Comparison of ENCODE assay signal across 8 cellular contexts in genomic region chr2:128232965-128233789, GRCh38.
DNase-seq lines count a peak whose midpoint lies in the region; ATAC-seq lines count a peak whose summit lies in the region.

No MANE protein-coding gene starts in this region.

- H3K9me3 ChIP-seq in CD8-positive, alpha-beta memory T cell (ENCODE audit: low read length) = no peaks in the 10 kb centered on the region
- no peaks in the 10 kb centered on the region for H3K9me3 ChIP-seq in NT2/D1 (ENCODE audit: insufficient read depth, low read length)

- DNase-seq in CD8-positive, alpha-beta memory T cell = peak; percentile 68 to 84 (median 70)
- DNase-seq in HK-2 (ENCODE audit: unreplicated experiment) (peak; percentile 81), NT2/D1 (ENCODE audit: low read depth, low spot score) (peak; percentile 77), activated T-cell treated with anti-CD3 and anti-CD28 coated beads for 1 hour (ENCODE audit: low read depth) (peak; percentile 80), epidermal melanocyte (ENCODE audit: insufficient read length, low spot score) (peak; percentile 89), midbrain (lab: John Stamatoyannopoulos, UW) (peak; percentile 88)
- DNase-seq in stimulated activated CD8-positive, alpha-beta memory T cell treated with anti-CD3 and anti-CD28 coated beads, Interleukin-15, amount 100 ng/mL, for 4 hours (ENCODE audit: low read depth in 2 of 2) = peak; percentile 64 to 66

- peaks cover under 1 to 8% of the 10 kb centered on the region in 2 donors for H3K27me3 Mint-ChIP-seq in CD8-positive, alpha-beta memory T cell

- H3K4me1 ChIP-seq in CD8-positive, alpha-beta memory T cell (ENCODE audit: insufficient read depth, low read length) = no peaks in the 10 kb centered on the region
- peaks cover 5% of the 10 kb centered on the region for H3K4me1 ChIP-seq in NT2/D1 (ENCODE audit: insufficient read depth, insufficient read length)

- peak overlapping the region; percentile 77 to 93 (median 88) for H3K4me3 Mint-ChIP-seq in CD8-positive, alpha-beta memory T cell

- peak overlapping the region in 3 of 8 donors; percentile 63 to 80 (median 78) for H3K27ac Mint-ChIP-seq in CD8-positive, alpha-beta memory T cell

- H3K27ac ChIP-seq in CD8-positive, alpha-beta memory T cell (ENCODE audit: low read depth, low read length) = no peak overlapping the region

- H3K4me3 ChIP-seq in CD8-positive, alpha-beta memory T cell (ENCODE audit: low read length) = peak overlapping the region; percentile 73
- H3K4me3 ChIP-seq in NT2/D1 (ENCODE audit: insufficient read length, low read depth) = peak overlapping the region; percentile 81

- CTCF ChIA-PET in CD8-positive, alpha-beta memory T cell (lab: Charles Lee) = interaction anchor here (1.1 kb wide), 2 partner anchors 38 to 84 kb away, joined by 3 read pairs; no protein-coding TSS in a partner anchor

- no peaks in the 10 kb centered on the region for H3K27me3 ChIP-seq in CD8-positive, alpha-beta memory T cell (ENCODE audit: insufficient read depth, low read length, poor library complexity, severe bottlenecking)
- peaks cover 37% of the 10 kb centered on the region for H3K27me3 ChIP-seq in NT2/D1 (ENCODE audit: insufficient read depth, insufficient read length)

- peaks cover 4 to 8% (median 6%) of the 10 kb centered on the region in 3 donors for H3K4me1 Mint-ChIP-seq in CD8-positive, alpha-beta memory T cell

- POLR2A ChIA-PET in CD8-positive, alpha-beta memory T cell (lab: Charles Lee) = no interaction called here

- no peaks in the 10 kb centered on the region for H3K36me3 Mint-ChIP-seq in CD8-positive, alpha-beta memory T cell

- H3K9me3 Mint-ChIP-seq in CD8-positive, alpha-beta memory T cell = no peaks in the 10 kb centered on the region

- peak overlapping the region; percentile 84 for H3K9ac ChIP-seq in NT2/D1 (ENCODE audit: insufficient read length, low read depth)

- peak; percentile 99 for ATAC-seq in GM19463 (IDR thresholded peaks at IDR 0.05; ENCODE audit: unreplicated experiment)

- H3K36me3 ChIP-seq in CD8-positive, alpha-beta memory T cell (ENCODE audit: insufficient read depth, low read length) = no peaks in the 10 kb centered on the region
- no peaks in the 10 kb centered on the region for H3K36me3 ChIP-seq in NT2/D1 (ENCODE audit: insufficient read depth, insufficient read length, low read length)
